23 cellular contexts compared by ENCODE assay signal in the genomic region with DNA sequence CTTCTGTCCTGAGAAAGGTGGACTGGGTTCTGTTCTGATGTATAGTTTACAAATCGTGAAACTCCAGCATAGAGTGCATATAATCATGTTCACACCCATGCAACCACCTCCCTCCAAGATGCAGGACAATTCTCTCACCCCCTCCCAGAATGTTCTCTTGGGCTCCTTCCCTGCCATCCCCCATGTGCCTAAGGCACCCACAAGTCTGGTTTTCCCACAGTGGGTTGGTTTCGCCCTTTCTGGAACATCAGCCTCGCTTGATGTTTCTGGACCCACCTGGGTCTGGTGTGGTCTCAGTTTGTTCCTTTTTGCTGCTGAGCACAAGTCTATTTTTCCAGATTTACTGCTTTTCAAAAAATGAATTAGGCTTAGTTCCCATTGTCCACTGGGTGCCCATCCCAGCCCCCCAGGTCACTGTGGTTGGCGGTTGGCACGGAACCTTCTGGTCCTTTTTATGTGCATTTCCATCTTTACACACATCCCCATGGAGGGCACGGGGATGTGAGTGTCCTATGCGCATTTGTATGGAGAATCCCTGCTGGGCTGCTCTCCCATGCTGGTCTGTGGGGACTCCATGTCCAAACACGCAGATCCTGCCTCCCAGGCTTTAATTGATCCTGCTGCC. TPM values are rescaled to one million over a fixed set of nuclear protein-coding genes. Genes with fewer than 3 reads are reported as not detected.
DNase-seq lines count a peak whose midpoint lies in the region; ATAC-seq, FAIRE-seq and TF ChIP-seq lines count a peak whose summit lies in the region.
"Had no signal": no experiment of that assay in that cellular context is flagged by ENCODE, and none has a peak within 500 bp of the region (broad histone marks: within the 10 kb centered on the region; RNA-seq: fewer than 3 reads in every experiment).

No MANE protein-coding gene starts in this region.

- intact Hi-C loops in natural killer cell (cut with micrococcal nuclease), result no loop called here
- intact Hi-C loops in mucosa of descending colon (cut with DNase I, micrococcal nuclease), result no loop called here
- intact Hi-C loops in upper lobe of right lung (cut with DNase I), result no loop called here

- DNase-seq in natural killer cell (no peak), RWPE1 (ENCODE audit: low spot score) (no peak), mucosa of descending colon (peak in 2 of 3 donors; percentile 7 to 19), upper lobe of right lung (peak; percentile 54), GM19239 (ENCODE audit: insufficient read length, low spot score) (no peak), midbrain (lab: John Stamatoyannopoulos, UW) (no peak)
- DNase-seq in natural killer cell treated with Interleukin-12 subunit alpha and Interleukin-12 subunit beta and Interleukin-15 and Interleukin-18, amount 100 ng/mL, for 72 hours (ENCODE audit: low spot score), result no peak
- no peak for DNase-seq in stimulated activated CD8-positive, alpha-beta memory T cell treated with anti-CD3 and anti-CD28 coated beads, Interleukin-4, amount 100 ng/mL, for 48 hours
- DNase-seq: activated CD4-positive, alpha-beta T cell treated with anti-CD3 and anti-CD28 coated beads, Interleukin-2, amount 10 ng/mL, durations not matched to agents 24 days and 14 days; cortex of kidney; endodermal cell; HFFc6; mesendoderm; naive thymus-derived CD4-positive, alpha-beta T cell; NCI-H446; PC-9; T-helper 2 cell; testis had no signal

- peaks cover 10% of the 10 kb centered on the region for H3K36me3 ChIP-seq in mucosa of descending colon (ENCODE audit: low read depth)
- H3K36me3 ChIP-seq in upper lobe of right lung, result peaks cover 76% of the 10 kb centered on the region

- H3K9me3 ChIP-seq in mucosa of descending colon (peaks cover 3% of the 10 kb centered on the region), upper lobe of right lung (no peaks in the 10 kb centered on the region)
- H3K9me3 ChIP-seq: testis had no signal

- no peaks in the 10 kb centered on the region for H3K9me3 Mint-ChIP-seq in natural killer cell
- H3K9me3 Mint-ChIP-seq in natural killer cell treated with Interleukin-12 subunit alpha and Interleukin-12 subunit beta and Interleukin-15 and Interleukin-18, amount 100 ng/mL, for 72 hours, result peaks cover 3% of the 10 kb centered on the region
- H3K9me3 Mint-ChIP-seq: activated CD4-positive, alpha-beta T cell treated with anti-CD3 and anti-CD28 coated beads, Interleukin-2, amount 10 ng/mL, durations not matched to agents 24 days and 14 days had no signal

- H3K27ac ChIP-seq in RWPE1, result peak overlapping the region; percentile 12
- H3K27ac ChIP-seq in upper lobe of right lung, result no peak overlapping the region
- H3K27ac ChIP-seq: parathyroid adenoma, PC-9, SK-N-MC, testis had no signal

- peaks cover 5 to 12% of the 10 kb centered on the region in 2 donors for H3K4me1 Mint-ChIP-seq in natural killer cell
- peaks cover 0 to 17% of the 10 kb centered on the region in 2 donors for H3K4me1 Mint-ChIP-seq in natural killer cell treated with Interleukin-12 subunit alpha and Interleukin-12 subunit beta and Interleukin-15 and Interleukin-18, amount 100 ng/mL, for 72 hours (ENCODE audit: low read depth in 2 of 2)
- H3K4me1 Mint-ChIP-seq: endodermal cell; naive thymus-derived CD4-positive, alpha-beta T cell had no signal

- peaks cover 13% of the 10 kb centered on the region for H3K36me3 Mint-ChIP-seq in natural killer cell
- H3K36me3 Mint-ChIP-seq in natural killer cell treated with Interleukin-12 subunit alpha and Interleukin-12 subunit beta and Interleukin-15 and Interleukin-18, amount 100 ng/mL, for 72 hours, result peaks cover under 1% of the 10 kb centered on the region

- H3K27me3 ChIP-seq in upper lobe of right lung, result no peaks in the 10 kb centered on the region
- H3K27me3 ChIP-seq: testis had no signal

- FAIRE-seq in GM19239 (lab: Jason Lieb, UNC), result no peak
- FAIRE-seq: G401.6 had no signal

- peak overlapping the region; percentile 24 to 46 for H3K27ac Mint-ChIP-seq in natural killer cell
- H3K27ac Mint-ChIP-seq in natural killer cell treated with Interleukin-12 subunit alpha and Interleukin-12 subunit beta and Interleukin-15 and Interleukin-18, amount 100 ng/mL, for 72 hours, result no peak overlapping the region
- H3K27ac Mint-ChIP-seq: activated CD4-positive, alpha-beta T cell treated with anti-CD3 and anti-CD28 coated beads, Interleukin-2, amount 10 ng/mL, durations not matched to agents 24 days and 14 days; activated T-helper 2 cell treated with anti-CD3 and anti-CD28 coated beads, Interferon-gamma antibody, Interleukin-2, Interleukin-4, amounts not matched to agents 10 μg/mL and 5 μg/mL and 100 μg/mL, durations not matched to agents 14 hours and 24 hours and 36 hours; endodermal cell had no signal

- CTCF ChIA-PET in RWPE1 (lab: Yijun Ruan, JAX), result no interaction called here

- POLR2A ChIA-PET in RWPE1 (lab: Yijun Ruan, JAX; ENCODE audit: low non-redundant PET), result no interaction called here

- ATAC-seq in natural killer cell, result no peak
- ATAC-seq in natural killer cell treated with Interleukin-12 subunit alpha and Interleukin-12 subunit beta and Interleukin-15 and Interleukin-18, amount 100 ng/mL, for 72 hours, result no peak
- no peak for ATAC-seq in mucosa of descending colon
- no peak for ATAC-seq in upper lobe of right lung
- ATAC-seq: naive thymus-derived CD4-positive, alpha-beta T cell had no signal

- H3K4me3 ChIP-seq in mucosa of descending colon (no peak overlapping the region), upper lobe of right lung (no peak overlapping the region)
- H3K4me3 ChIP-seq: PC-9, SK-N-MC, testis had no signal

- H3K27me3 Mint-ChIP-seq in natural killer cell (ENCODE audit: low read depth in 2 of 2), result no peaks in the 10 kb centered on the region
- H3K27me3 Mint-ChIP-seq in natural killer cell treated with Interleukin-12 subunit alpha and Interleukin-12 subunit beta and Interleukin-15 and Interleukin-18, amount 100 ng/mL, for 72 hours, result no peaks in the 10 kb centered on the region
- H3K27me3 Mint-ChIP-seq: activated CD4-positive, alpha-beta T cell treated with anti-CD3 and anti-CD28 coated beads, Interleukin-2, amount 10 ng/mL, durations not matched to agents 24 days and 14 days; CD8-positive, alpha-beta memory T cell; naive thymus-derived CD4-positive, alpha-beta T cell had no signal

- H3K4me3 Mint-ChIP-seq in natural killer cell, result no peak overlapping the region
- no peak overlapping the region for H3K4me3 Mint-ChIP-seq in natural killer cell treated with Interleukin-12 subunit alpha and Interleukin-12 subunit beta and Interleukin-15 and Interleukin-18, amount 100 ng/mL, for 72 hours
- H3K4me3 Mint-ChIP-seq: activated CD4-positive, alpha-beta T cell treated with anti-CD3 and anti-CD28 coated beads, Interleukin-2, amount 10 ng/mL, durations not matched to agents 24 days and 14 days; CD8-positive, alpha-beta memory T cell; endodermal cell; HFFc6; naive thymus-derived CD4-positive, alpha-beta T cell had no signal

- TF ChIP-seq CTCF in natural killer cell (IDR thresholded peaks at IDR 0.05), result no peak
- no peak for TF ChIP-seq CTCF in RWPE1 (conservative IDR thresholded peaks at IDR 0.05; ENCODE audit: low read depth)
- no peak for TF ChIP-seq CTCF in mucosa of descending colon (IDR thresholded peaks at IDR 0.05)
- no peak for TF ChIP-seq CTCF in upper lobe of right lung (IDR thresholded peaks at IDR 0.05)

- H3K4me1 ChIP-seq in mucosa of descending colon (ENCODE audit: low read depth), result peaks cover 4% of the 10 kb centered on the region
- H3K4me1 ChIP-seq in upper lobe of right lung, result no peaks in the 10 kb centered on the region
- H3K4me1 ChIP-seq: parathyroid adenoma, testis had no signal

RNA-seq across cellular contexts. Expression of a gene that starts 19.0 kb away (rescaled TPM):
- 100 to 1,000 TPM; 139 to 165 (median 162) TPM for total RNA-seq in natural killer cell
- 10 to 100 TPM; 92.9 to 98.3 TPM for total RNA-seq in natural killer cell treated with Interleukin-12 subunit alpha and Interleukin-12 subunit beta and Interleukin-15 and Interleukin-18, amount 100 ng/mL, for 72 hours
- total RNA-seq in mucosa of descending colon, result 10 to 100 TPM; 46.0 to 75.5 (median 67.1) TPM
- total RNA-seq in upper lobe of right lung, result 68.3 TPM

RNA-seq across cellular contexts. Expression of a gene that starts 50.3 kb away (rescaled TPM):
- total RNA-seq in natural killer cell (10 to 100 TPM; 10.9 to 16.3 (median 14.1) TPM), mucosa of descending colon (10 to 100 TPM in 1 of 3 donors, 1 to 10 TPM in 2; 3.9 to 11.1 (median 7.2) TPM), upper lobe of right lung (19.5 TPM)
- 1 to 10 TPM; 1.9 to 3.0 TPM for total RNA-seq in natural killer cell treated with Interleukin-12 subunit alpha and Interleukin-12 subunit beta and Interleukin-15 and Interleukin-18, amount 100 ng/mL, for 72 hours

Comparison
In these comparisons a context has a peak if more than half of its experiments do, and no peak if none do; other contexts are left out.
1. H3K27ac Mint-ChIP-seq: peak in natural killer cell (2 of 2); none in natural killer cell treated with Interleukin-12 subunit alpha and Interleukin-12 subunit beta and Interleukin-15 and Interleukin-18, amount 100 ng/mL, for 72 hours (0 of 2).
2. DNase-seq: peak in mucosa of descending colon (2 of 3) and upper lobe of right lung (single experiment); none in natural killer cell (single experiment), natural killer cell treated with Interleukin-12 subunit alpha and Interleukin-12 subunit beta and Interleukin-15 and Interleukin-18, amount 100 ng/mL, for 72 hours (single experiment), RWPE1 (single experiment), GM19239 (single experiment), midbrain (single experiment) and stimulated activated CD8-positive, alpha-beta memory T cell treated with anti-CD3 and anti-CD28 coated beads, Interleukin-4, amount 100 ng/mL, for 48 hours (single experiment).